ENCODE assay signal across 16 cellular contexts in the genomic region with DNA sequence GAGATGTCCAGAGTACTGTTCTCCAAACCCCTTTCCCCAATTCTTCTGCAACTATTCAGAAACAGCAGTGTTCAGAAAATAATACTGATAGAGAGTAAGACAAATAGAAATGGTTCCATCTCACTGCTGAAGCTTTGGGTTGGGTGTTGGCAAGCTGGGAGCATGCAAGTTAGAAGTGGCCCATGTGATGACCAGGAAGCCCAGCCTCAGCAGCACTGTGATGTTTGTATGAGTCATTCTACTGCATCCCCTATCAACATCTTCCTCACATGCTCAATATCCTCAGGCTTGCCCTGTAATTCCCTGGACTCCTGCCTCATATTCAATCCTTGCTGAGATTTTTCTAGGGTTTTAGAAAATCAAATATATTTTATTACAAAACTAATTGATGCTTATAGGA.
DNase-seq lines count a peak whose midpoint lies in the region; ATAC-seq, FAIRE-seq and TF ChIP-seq lines count a peak whose summit lies in the region.
"Had no signal": no experiment of that assay in that cellular context is flagged by ENCODE, and none has a peak within 500 bp of the region (broad histone marks: within the 10 kb centered on the region; RNA-seq: fewer than 3 reads in every experiment).

No MANE protein-coding gene starts in this region.

- H3K9me3 ChIP-seq in astrocyte (ENCODE audit: insufficient read depth, low read depth, low read length), result no peaks in the 10 kb centered on the region
- H3K9me3 ChIP-seq: stomach had no signal

- H3K36me3 Mint-ChIP-seq in astrocyte (ENCODE audit: low read depth, unreplicated experiment), result no peaks in the 10 kb centered on the region
- H3K36me3 Mint-ChIP-seq in activated naive CD4-positive, alpha-beta T cell treated with anti-CD3 and anti-CD28 coated beads, Interleukin-2, amount 50 U/mL, for 72 hours, result no peaks in the 10 kb centered on the region
- H3K36me3 Mint-ChIP-seq: mesothelial cell of epicardium had no signal

- TF ChIP-seq CTCF in astrocyte (IDR thresholded peaks at IDR 0.05; ENCODE audit: insufficient read depth, low read depth, low read length), result no peak

- ATAC-seq in GM19452 (IDR thresholded peaks at IDR 0.05; ENCODE audit: unreplicated experiment), result peak; percentile 40
- peak; percentile 13 for ATAC-seq in HG03039 (IDR thresholded peaks at IDR 0.05; ENCODE audit: unreplicated experiment)
- ATAC-seq in activated naive CD4-positive, alpha-beta T cell treated with anti-CD3 and anti-CD28 coated beads, Interleukin-2, amount 50 U/mL, for 72 hours, result no peak
- ATAC-seq: K562 had no signal

- H3K4me3 Mint-ChIP-seq in astrocyte (ENCODE audit: unreplicated experiment), result no peak overlapping the region
- H3K4me3 Mint-ChIP-seq: mesothelial cell of epicardium; T-helper 2 cell treated with Interferon-gamma antibody and Interleukin-4, amounts not matched to agents 5 μg/mL and 100 μg/mL, for 36 hours had no signal

- peaks cover 1% of the 10 kb centered on the region for H3K9me3 Mint-ChIP-seq in astrocyte (ENCODE audit: unreplicated experiment)
- no peaks in the 10 kb centered on the region for H3K9me3 Mint-ChIP-seq in activated naive CD4-positive, alpha-beta T cell treated with anti-CD3 and anti-CD28 coated beads, Interleukin-2, amount 50 U/mL, for 72 hours
- H3K9me3 Mint-ChIP-seq: mesothelial cell of epicardium; T-helper 2 cell treated with Interferon-gamma antibody and Interleukin-4, amounts not matched to agents 5 μg/mL and 100 μg/mL, for 36 hours had no signal

- no peak overlapping the region for H3K9ac ChIP-seq in astrocyte (ENCODE audit: low read length)

- DNase-seq in ACHN (peak; percentile 0), astrocyte (ENCODE audit: low read depth) (peak; percentile 10), nucleus accumbens (lab: John Stamatoyannopoulos, UW) (no peak), HTR-8/SVneo (ENCODE audit: insufficient read length, low spot score) (no peak)
- no peak for DNase-seq in effector CD4-positive, alpha-beta T cell
- no peak for DNase-seq in activated naive CD4-positive, alpha-beta T cell treated with anti-CD3 and anti-CD28 coated beads, Interleukin-2, amount 50 U/mL, for 72 hours (ENCODE audit: low spot score in 2 of 2)
- DNase-seq: amniotic stem cell; stimulated activated CD4-positive, alpha-beta T cell treated with anti-CD3 and anti-CD28 coated beads, Interleukin-4, amount 100 ng/mL, for 1 hour; stomach had no signal

- peaks cover 4% of the 10 kb centered on the region for H3K27me3 Mint-ChIP-seq in astrocyte (ENCODE audit: low read depth, unreplicated experiment)

- H3K4me1 Mint-ChIP-seq in astrocyte (ENCODE audit: low read depth, unreplicated experiment), result no peaks in the 10 kb centered on the region

- H3K27ac Mint-ChIP-seq in astrocyte (ENCODE audit: unreplicated experiment), result no peak overlapping the region
- no peak overlapping the region for H3K27ac Mint-ChIP-seq in activated naive CD4-positive, alpha-beta T cell treated with anti-CD3 and anti-CD28 coated beads, Interleukin-2, amount 50 U/mL, for 72 hours
- H3K27ac Mint-ChIP-seq: mesothelial cell of epicardium; T-helper 2 cell treated with Interferon-gamma antibody and Interleukin-4, amounts not matched to agents 5 μg/mL and 100 μg/mL, for 36 hours had no signal

- H3K4me2 ChIP-seq in astrocyte (ENCODE audit: low read length), result no peak overlapping the region

- no peaks in the 10 kb centered on the region for H3K36me3 ChIP-seq in astrocyte (ENCODE audit: insufficient read depth, low read length)
- H3K36me3 ChIP-seq: stomach had no signal

- FAIRE-seq in astrocyte (lab: Jason Lieb, UNC), result no peak
- no peak for FAIRE-seq in HTR-8/SVneo (lab: Jason Lieb, UNC)
- FAIRE-seq: A204.1, D721Med, K562 had no signal

- no peaks in the 10 kb centered on the region for H3K4me1 ChIP-seq in astrocyte (ENCODE audit: insufficient read depth, low read length)
- H3K4me1 ChIP-seq: stomach had no signal

- H3K79me2 ChIP-seq in astrocyte (ENCODE audit: insufficient read depth, low read length), result no peaks in the 10 kb centered on the region

- H4K20me1 ChIP-seq in astrocyte (ENCODE audit: insufficient read depth, low read length), result no peaks in the 10 kb centered on the region

- H3K27me3 ChIP-seq in astrocyte (ENCODE audit: insufficient read depth, low read length), result no peaks in the 10 kb centered on the region
- H3K27me3 ChIP-seq: stomach had no signal

- no peak overlapping the region for H2AFZ ChIP-seq in astrocyte (ENCODE audit: low read depth, low read length)

- in situ Hi-C loops in ACHN (cut with HindIII; ENCODE audit: low pct_ligation_motif_present, low pct_unique_long_range_greater_than_20kb, low sequenced_read_pairs), result no loop called here

- H3K27ac ChIP-seq in astrocyte (ENCODE audit: low read depth, low read length), result no peak overlapping the region
- H3K27ac ChIP-seq: stomach had no signal

- no peak overlapping the region for H3K4me3 ChIP-seq in astrocyte (ENCODE audit: insufficient read depth, low read depth, low read length)
- H3K4me3 ChIP-seq: K562, stomach had no signal

Comparison
In these comparisons a context has a peak if more than half of its experiments do, and no peak if none do; other contexts are left out.
1. DNase-seq: peak in ACHN (single experiment) and astrocyte (single experiment); none in nucleus accumbens (0 of 56), effector CD4-positive, alpha-beta T cell (single experiment), HTR-8/SVneo (single experiment) and activated naive CD4-positive, alpha-beta T cell treated with anti-CD3 and anti-CD28 coated beads, Interleukin-2, amount 50 U/mL, for 72 hours (0 of 2).
2. ATAC-seq: peak in GM19452 (single experiment) and HG03039 (single experiment); none in activated naive CD4-positive, alpha-beta T cell treated with anti-CD3 and anti-CD28 coated beads, Interleukin-2, amount 50 U/mL, for 72 hours (0 of 2).